Comparison of ENCODE assay signal across 17 cellular contexts in genomic region chr6:147177286-147177685, GRCh38. TPM values are rescaled to one million over a fixed set of nuclear protein-coding genes. Genes with fewer than 3 reads are reported as not detected.
DNase-seq lines count a peak whose midpoint lies in the region; ATAC-seq, FAIRE-seq and TF ChIP-seq lines count a peak whose summit lies in the region.
"Had no signal": no experiment of that assay in that cellular context is flagged by ENCODE, and none has a peak within 500 bp of the region (broad histone marks: within the 10 kb centered on the region; RNA-seq: fewer than 3 reads in every experiment).

No MANE protein-coding gene starts in this region.

- BruUV-seq in A673 (replicated peaks; lab: Mats Ljungman, UMichigan) = no TSS peak

- no peaks in the 10 kb centered on the region for H4K20me1 ChIP-seq in astrocyte (ENCODE audit: insufficient read depth, low read length)

- no peaks in the 10 kb centered on the region for H3K9me3 ChIP-seq in astrocyte (ENCODE audit: insufficient read depth, low read depth, low read length)
- H3K9me3 ChIP-seq in A673 (ENCODE audit: low read depth, low read length, poor library complexity, severe bottlenecking) = no peaks in the 10 kb centered on the region

- H3K9ac ChIP-seq in astrocyte (ENCODE audit: low read length) = no peak overlapping the region

- H3K27me3 Mint-ChIP-seq in astrocyte (ENCODE audit: low read depth, unreplicated experiment) = no peaks in the 10 kb centered on the region
- H3K27me3 Mint-ChIP-seq: IgD-negative memory B cell had no signal

- no peaks in the 10 kb centered on the region for H3K79me2 ChIP-seq in astrocyte (ENCODE audit: insufficient read depth, low read length)

- H3K36me3 Mint-ChIP-seq in astrocyte (ENCODE audit: low read depth, unreplicated experiment) = no peaks in the 10 kb centered on the region

- H3K4me1 ChIP-seq in astrocyte (ENCODE audit: insufficient read depth, low read length) (no peaks in the 10 kb centered on the region), foreskin keratinocyte (peaks cover 6% of the 10 kb centered on the region), A673 (ENCODE audit: insufficient read depth, low read length, poor library complexity, severe bottlenecking) (no peaks in the 10 kb centered on the region)

- intact Hi-C loops in A673 (cut with micrococcal nuclease; ENCODE audit: unreplicated experiment) = no loop called here
- intact Hi-C loops in posterior vena cava (cut with DNase I) = no loop called here

- H3K4me3 ChIP-seq in astrocyte (ENCODE audit: insufficient read depth, low read depth, low read length) (no peak overlapping the region), A673 (ENCODE audit: low read depth, low read length, poor library complexity, severe bottlenecking) (no peak overlapping the region)
- H3K4me3 ChIP-seq: PC-9 had no signal

- TF ChIP-seq CTCF in astrocyte (IDR thresholded peaks at IDR 0.05; ENCODE audit: insufficient read depth, low read depth, low read length) (no peak), foreskin keratinocyte (conservative IDR thresholded peaks at IDR 0.05) (no peak), A673 (conservative IDR thresholded peaks at IDR 0.05; ENCODE audit: low read depth, low read length) (no peak)

- ATAC-seq in foreskin keratinocyte = peak; percentile 48
- no peak for ATAC-seq in HG03432 (IDR thresholded peaks at IDR 0.05; ENCODE audit: unreplicated experiment)
- ATAC-seq: SK-N-SH treated with all-trans-retinoic acid at 6 μM for 48 hours had no signal

- H3K27me3 ChIP-seq in astrocyte (ENCODE audit: insufficient read depth, low read length) = no peaks in the 10 kb centered on the region
- no peaks in the 10 kb centered on the region for H3K27me3 ChIP-seq in foreskin keratinocyte
- no peaks in the 10 kb centered on the region for H3K27me3 ChIP-seq in A673 (replicated peaks; ENCODE audit: insufficient read depth, low read depth, low read length, poor library complexity)

- peak; percentile 65 for FAIRE-seq in astrocyte (lab: Jason Lieb, UNC)
- FAIRE-seq: H54 had no signal

- H3K36me3 ChIP-seq in astrocyte (ENCODE audit: insufficient read depth, low read length) (no peaks in the 10 kb centered on the region), A673 (ENCODE audit: insufficient read depth, low read length, poor library complexity, severe bottlenecking) (no peaks in the 10 kb centered on the region)

- POLR2A ChIA-PET in A673 (lab: Charles Lee; ENCODE audit: low non-redundant PET) = no interaction called here

- H3K27ac ChIP-seq in astrocyte (ENCODE audit: low read depth, low read length) (no peak overlapping the region), foreskin keratinocyte (no peak overlapping the region), A673 (ENCODE audit: low read depth, low read length, poor library complexity, severe bottlenecking) (no peak overlapping the region)
- H3K27ac ChIP-seq: PC-9 had no signal

- no peak overlapping the region for H3K27ac Mint-ChIP-seq in astrocyte (ENCODE audit: unreplicated experiment)
- H3K27ac Mint-ChIP-seq: IgD-negative memory B cell had no signal

- H3K4me2 ChIP-seq in astrocyte (ENCODE audit: low read length) = no peak overlapping the region
- H3K4me2 ChIP-seq: PC-9 had no signal

- DNase-seq in HT1080 (ENCODE audit: low read depth) (peak; percentile 5), astrocyte (ENCODE audit: low read depth) (peak; percentile 16), foreskin keratinocyte (no peak), A673 (ENCODE audit: low spot score) (no peak), GM19240 (ENCODE audit: insufficient read length, low spot score) (no peak), posterior vena cava (ENCODE audit: low spot score) (no peak)
- DNase-seq: C1 segment of cervical spinal cord, NCI-H1048, NCI-H1694 treated with DMSO at 0.1 percent for 48 hours, NCI-H446, NCI-H774, PC-9, Right ventricle myocardium superior had no signal

- H2AFZ ChIP-seq in astrocyte (ENCODE audit: low read depth, low read length) = no peak overlapping the region
- H2AFZ ChIP-seq: PC-9 had no signal

- H3K4me3 Mint-ChIP-seq in astrocyte (ENCODE audit: unreplicated experiment) = no peak overlapping the region
- H3K4me3 Mint-ChIP-seq: IgD-negative memory B cell had no signal

- CTCF ChIA-PET in A673 (lab: Charles Lee) = no interaction called here

- no peaks in the 10 kb centered on the region for H3K9me3 Mint-ChIP-seq in astrocyte (ENCODE audit: unreplicated experiment)
- H3K9me3 Mint-ChIP-seq: IgD-negative memory B cell had no signal

- no peaks in the 10 kb centered on the region for H3K4me1 Mint-ChIP-seq in astrocyte (ENCODE audit: low read depth, unreplicated experiment)
- H3K4me1 Mint-ChIP-seq: IgD-negative memory B cell had no signal

RNA-seq across cellular contexts. Expression of gene STXBP5, which starts 26.9 kb away (rescaled TPM):
- total RNA-seq in HT1080 (2014; rRNA removed; shearing (Covaris generic)) = 23.3 and 28.0 TPM in 2 replicates
- polyA plus RNA-seq in HT1080 (2015; cell fraction: cytosol; rRNA removed) = 9.7 and 11.1 TPM in 2 replicates
- polyA plus RNA-seq in HT1080 (2015; cell fraction: nucleus; rRNA removed) = 11.9 and 12.7 TPM in 2 replicates
- total RNA-seq in astrocyte (21.8 and 25.7 TPM in 2 replicates), foreskin keratinocyte (20.3 and 22.8 TPM in 2 replicates), A673 (2021) (12.2 and 14.5 TPM in 2 replicates), posterior vena cava (10 to 100 TPM; 21.6 to 30.0 TPM)
- 2.5 and 3.6 TPM in 2 replicates for polyA plus RNA-seq in foreskin keratinocyte

Comparison
In these comparisons a context has a peak if more than half of its experiments do, and no peak if none do; other contexts are left out.
1. DNase-seq: peak in HT1080 (single experiment) and astrocyte (single experiment); none in foreskin keratinocyte (0 of 2), A673 (single experiment), GM19240 (single experiment) and posterior vena cava (single experiment).